Comparison of ENCODE assay signal across 19 cellular contexts in genomic region chr18:46574740-46575108, GRCh38.
"Had no signal": no experiment of that assay in that cellular context is flagged by ENCODE, and none has a peak within 500 bp of the region (broad histone marks: within the 10 kb centered on the region; RNA-seq: fewer than 3 reads in every experiment).

No MANE protein-coding gene starts in this region.

- H3K36me3 ChIP-seq: upper lobe of left lung had no signal

- H3K27ac Mint-ChIP-seq: activated CD4-positive, alpha-beta T cell treated with anti-CD3 and anti-CD28 coated beads for 36 hours; activated naive CD8-positive, alpha-beta T cell treated with anti-CD3 and anti-CD28 coated beads for 36 hours; memory B cell; progenitor cell of endocrine pancreas; WTC11 had no signal

- H3K4me1 Mint-ChIP-seq: activated CD4-positive, alpha-beta T cell treated with anti-CD3 and anti-CD28 coated beads for 36 hours; memory B cell; neural crest cell had no signal

- H3K36me3 Mint-ChIP-seq: activated naive CD8-positive, alpha-beta T cell treated with anti-CD3 and anti-CD28 coated beads for 36 hours; WTC11 had no signal

- H3K4me1 ChIP-seq: testis, upper lobe of left lung had no signal

- H3K27ac ChIP-seq: testis, upper lobe of left lung had no signal

- H3K4me3 ChIP-seq: testis, upper lobe of left lung had no signal

- DNase-seq: activated CD4-positive, alpha-beta T cell treated with anti-CD3 and anti-CD28 coated beads for 36 hours; activated CD4-positive, alpha-beta T cell treated with anti-CD3 and anti-CD28 coated beads, Interleukin-2, amount 50 U/mL, for 4 hours; activated naive CD4-positive, alpha-beta T cell treated with Interleukin-2 at 50 U/mL for 16 hours; activated naive CD8-positive, alpha-beta T cell treated with anti-CD3 and anti-CD28 coated beads for 36 hours; activated T-cell treated with anti-CD3 and anti-CD28 coated beads, Interleukin-2, amount 50 U/mL, for 48 hours; cortex of kidney; effector CD4-positive, alpha-beta T cell; erythroblast; foreskin melanocyte; hypothalamus; stimulated activated CD4-positive, alpha-beta T cell treated with anti-CD3 and anti-CD28 coated beads, Interleukin-2, amount 100 ng/mL, for 48 hours; stimulated activated naive CD4-positive, alpha-beta T cell; T-helper 9 cell; testis; upper lobe of left lung had no signal

- ATAC-seq: activated CD4-positive, alpha-beta T cell treated with anti-CD3 and anti-CD28 coated beads for 36 hours; WTC11 had no signal

- H3K9me3 ChIP-seq: testis, upper lobe of left lung had no signal

- H3K4me3 Mint-ChIP-seq: activated CD4-positive, alpha-beta T cell treated with anti-CD3 and anti-CD28 coated beads for 36 hours; activated naive CD8-positive, alpha-beta T cell treated with anti-CD3 and anti-CD28 coated beads for 36 hours; memory B cell; neural crest cell; WTC11 had no signal

- H3K27me3 Mint-ChIP-seq: activated CD4-positive, alpha-beta T cell treated with anti-CD3 and anti-CD28 coated beads for 36 hours; progenitor cell of endocrine pancreas had no signal

- H3K27me3 ChIP-seq: testis, upper lobe of left lung had no signal
